13 cellular contexts compared by ENCODE assay signal in the genomic region with DNA sequence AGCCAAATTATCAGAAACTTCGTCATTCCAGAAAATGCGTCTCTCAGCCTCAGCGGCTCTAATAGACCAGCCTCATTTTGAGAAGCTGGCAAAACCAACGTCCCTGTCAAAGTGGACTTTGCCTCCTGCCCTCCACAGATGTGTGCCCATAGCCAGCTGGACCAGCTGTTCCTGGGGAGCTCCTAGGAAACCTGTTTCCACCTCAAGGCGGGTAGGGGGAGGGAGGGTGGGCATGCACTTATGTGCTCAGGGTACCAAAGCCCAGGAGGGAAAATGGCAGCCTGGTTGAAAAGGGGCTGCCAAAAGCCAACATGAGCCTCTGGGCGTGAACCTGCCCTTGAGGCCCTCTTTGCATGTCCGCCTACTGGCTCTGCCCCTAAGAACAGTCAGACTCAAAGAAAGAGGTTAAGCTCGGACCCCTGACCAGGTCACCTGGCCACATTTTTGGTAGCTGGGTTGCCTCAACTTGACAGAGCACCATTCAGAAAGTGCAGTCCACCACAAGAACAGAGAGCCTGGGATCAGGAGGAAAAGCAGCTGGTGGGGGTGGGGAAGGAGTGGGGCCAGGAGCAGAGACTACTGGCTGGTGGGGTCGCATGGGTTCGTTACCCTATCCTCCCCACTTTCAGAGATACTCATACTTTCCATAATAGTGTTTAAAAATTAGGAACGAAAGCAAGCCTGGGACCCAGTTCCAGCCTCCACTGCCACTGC. TPM values are rescaled to one million over a fixed set of nuclear protein-coding genes. Genes with fewer than 3 reads are reported as not detected.
DNase-seq lines count a peak whose midpoint lies in the region; ATAC-seq and TF ChIP-seq lines count a peak whose summit lies in the region.
"Had no signal": no experiment of that assay in that cellular context is flagged by ENCODE, and none has a peak within 500 bp of the region (broad histone marks: within the 10 kb centered on the region; RNA-seq: fewer than 3 reads in every experiment).

No MANE protein-coding gene starts in this region.

- H3K9ac ChIP-seq in HUES48 (ENCODE audit: low read depth, low read length) = no peak overlapping the region
- H3K9ac ChIP-seq in mesenchymal stem cell (ENCODE audit: low read length) = peak overlapping the region; percentile 99

- peak overlapping the region in 1 of 2 experiments; percentile 17 for H3K4ac ChIP-seq in mesenchymal stem cell (ENCODE audit: low read depth in 1 of 2, low read length in 2 of 2)

- H3K4me2 ChIP-seq in mesenchymal stem cell (ENCODE audit: low read length, poor library complexity, severe bottlenecking) = no peak overlapping the region

- no peak overlapping the region for H3K27ac Mint-ChIP-seq in activated naive CD8-positive, alpha-beta T cell treated with anti-CD3 and anti-CD28 coated beads for 36 hours

- peak overlapping the region; percentile 52 to 76 for H3K18ac ChIP-seq in mesenchymal stem cell (ENCODE audit: low read depth in 1 of 2, low read length in 2 of 2)

- H3K4me1 Mint-ChIP-seq in activated naive CD8-positive, alpha-beta T cell treated with anti-CD3 and anti-CD28 coated beads for 36 hours = peaks cover 39% of the 10 kb centered on the region

- H3K27me3 ChIP-seq in HUES48 (ENCODE audit: control insufficient read depth, insufficient read depth, low read length) = 0 out of 2 replicates have a peak, but pooled peaks cover 4% of the 10 kb centered on the region
- no peaks in the 10 kb centered on the region for H3K27me3 ChIP-seq in mesenchymal stem cell (ENCODE audit: control insufficient read depth in 1 of 2, insufficient read depth in 1 of 2, low read length in 2 of 2)
- no peaks in the 10 kb centered on the region for H3K27me3 ChIP-seq in suprapubic skin

- H3K27me3 Mint-ChIP-seq in activated naive CD8-positive, alpha-beta T cell treated with anti-CD3 and anti-CD28 coated beads for 36 hours = no peaks in the 10 kb centered on the region

- no peak for TF ChIP-seq POLR2A in suprapubic skin (IDR thresholded peaks at IDR 0.05)

- H3K14ac ChIP-seq in mesenchymal stem cell (ENCODE audit: low read length in 2 of 2) = no peak overlapping the region

- no peak overlapping the region for H2BK5ac ChIP-seq in mesenchymal stem cell (ENCODE audit: low read depth, low read length, poor library complexity, severe bottlenecking)

- H3K9me3 ChIP-seq in HUES48 (ENCODE audit: control insufficient read depth, insufficient read depth, low read length) = no peaks in the 10 kb centered on the region
- H3K9me3 ChIP-seq in mesenchymal stem cell (ENCODE audit: control insufficient read depth, low read length) = no peaks in the 10 kb centered on the region
- H3K9me3 ChIP-seq in suprapubic skin = no peaks in the 10 kb centered on the region

- H2BK12ac ChIP-seq in mesenchymal stem cell (ENCODE audit: low read length in 2 of 2) = peak overlapping the region; percentile 86 to 88

- peak overlapping the region; percentile 68 for H2BK120ac ChIP-seq in mesenchymal stem cell (ENCODE audit: low read depth, low read length)

- peak overlapping the region; percentile 1 for H4K91ac ChIP-seq in mesenchymal stem cell (ENCODE audit: low read length)

- no peak for ATAC-seq in GM19023 (IDR thresholded peaks at IDR 0.05; ENCODE audit: unreplicated experiment)
- ATAC-seq: GM12878; stimulated activated naive CD8-positive, alpha-beta T cell treated with anti-CD3 and anti-CD28 coated beads, Interleukin-15, Interleukin-2, amounts not matched to agents 100 U/mL and 50 U/mL, for 24 hours had no signal

- no peak for TF ChIP-seq CTCF in coronary artery (IDR thresholded peaks at IDR 0.05)
- no peak for TF ChIP-seq CTCF in suprapubic skin (IDR thresholded peaks at IDR 0.05)

- no peaks in the 10 kb centered on the region for H3K36me3 ChIP-seq in HUES48 (ENCODE audit: control insufficient read depth, insufficient read depth, low read length)
- peaks cover 0 to 3% of the 10 kb centered on the region in 2 experiments for H3K36me3 ChIP-seq in mesenchymal stem cell (ENCODE audit: control insufficient read depth in 1 of 2, insufficient read depth in 2 of 2, low read depth in 1 of 2, low read length in 2 of 2)
- H3K36me3 ChIP-seq in suprapubic skin = no peaks in the 10 kb centered on the region

- 93% methylated on average over 11 of the region's 11 CpGs for whole genome bisulfite sequencing in mesenchymal stem cell
- WGBS in suprapubic skin = 82% methylated on average over 11 of the region's 11 CpGs

- peaks cover 2% of the 10 kb centered on the region for H3K36me3 Mint-ChIP-seq in activated naive CD8-positive, alpha-beta T cell treated with anti-CD3 and anti-CD28 coated beads for 36 hours

- peak overlapping the region; percentile 80 for H2AK5ac ChIP-seq in mesenchymal stem cell (ENCODE audit: low read length, severe bottlenecking)

- peak overlapping the region; percentile 88 for H3K27ac ChIP-seq in HUES48 (ENCODE audit: low read depth, low read length)
- H3K27ac ChIP-seq in coronary artery = peak overlapping the region; percentile 90 to 94
- H3K27ac ChIP-seq in mesenchymal stem cell (ENCODE audit: low read length, poor library complexity, severe bottlenecking) = peak overlapping the region; percentile 63
- H3K27ac ChIP-seq in suprapubic skin = peak overlapping the region; percentile 99

- no peak overlapping the region for H4K8ac ChIP-seq in mesenchymal stem cell (ENCODE audit: low read length)

- no peak overlapping the region for H2AFZ ChIP-seq in mesenchymal stem cell (ENCODE audit: low read depth, low read length)

- H3K9me3 Mint-ChIP-seq in activated naive CD8-positive, alpha-beta T cell treated with anti-CD3 and anti-CD28 coated beads for 36 hours = no peaks in the 10 kb centered on the region

- no peak overlapping the region for H3K4me3 Mint-ChIP-seq in activated naive CD8-positive, alpha-beta T cell treated with anti-CD3 and anti-CD28 coated beads for 36 hours

- no peak for DNase-seq in coronary artery (ENCODE audit: low spot score)
- DNase-seq in mesenchymal stem cell = no peak
- DNase-seq in suprapubic skin (ENCODE audit: low spot score in 2 of 2) = peak in 1 of 2 donors; percentile 64
- no peak for DNase-seq in activated naive CD8-positive, alpha-beta T cell treated with anti-CD3 and anti-CD28 coated beads for 36 hours
- no peak for DNase-seq in stimulated activated naive CD4-positive, alpha-beta T cell (lab: John Stamatoyannopoulos, UW)
- no peak for DNase-seq in activated CD4-positive, alpha-beta T cell treated with anti-CD3 and anti-CD28 coated beads for 4 hours
- DNase-seq: activated CD4-positive, alpha-beta T cell treated with anti-CD3 and anti-CD28 coated beads for 48 hours; activated naive CD4-positive, alpha-beta T cell; NCI-H2227 treated with DMSO at 0.1 percent for 48 hours; stimulated activated naive CD8-positive, alpha-beta T cell treated with anti-CD3 and anti-CD28 coated beads, Interleukin-15, Interleukin-2, amounts not matched to agents 100 U/mL and 50 U/mL, for 24 hours had no signal

- H3K23ac ChIP-seq in mesenchymal stem cell (ENCODE audit: low read length in 2 of 2) = peak overlapping the region in 1 of 2 experiments; percentile 80

- peaks cover 24% of the 10 kb centered on the region for H3K4me1 ChIP-seq in HUES48 (ENCODE audit: control insufficient read depth, insufficient read depth, low read length)
- H3K4me1 ChIP-seq in mesenchymal stem cell (ENCODE audit: control insufficient read depth, insufficient read depth, low read depth, low read length) = peaks cover 54% of the 10 kb centered on the region
- H3K4me1 ChIP-seq in suprapubic skin = peaks cover 69% of the 10 kb centered on the region

- H3K79me1 ChIP-seq in mesenchymal stem cell (replicated peaks; ENCODE audit: low read length, poor library complexity, severe bottlenecking) = peaks cover 33% of the 10 kb centered on the region

- no peak overlapping the region for H3K4me3 ChIP-seq in HUES48 (ENCODE audit: low read depth, low read length)
- peak overlapping the region; percentile 84 for H3K4me3 ChIP-seq in coronary artery
- no peak overlapping the region for H3K4me3 ChIP-seq in mesenchymal stem cell (ENCODE audit: insufficient read depth in 1 of 2, low read depth in 1 of 2, low read length in 2 of 2)
- H3K4me3 ChIP-seq in suprapubic skin = peak overlapping the region; percentile 24
- H3K4me3 ChIP-seq: GM12878 had no signal

- no peak overlapping the region for H2BK15ac ChIP-seq in mesenchymal stem cell (ENCODE audit: low read depth, poor library complexity, severe bottlenecking)

- TF ChIP-seq EP300 in suprapubic skin (IDR thresholded peaks at IDR 0.05) = no peak

RNA-seq across cellular contexts. Expression of a gene that starts 3.5 kb away (rescaled TPM):
- polyA plus RNA-seq in mesenchymal stem cell (2013, experiment 1 of 2) = 1.1 TPM
- polyA plus RNA-seq in mesenchymal stem cell (2013, experiment 2 of 2) = 1.1 TPM
- total RNA-seq in suprapubic skin = 100 to 1,000 TPM in 1 of 4 donors, 10 to 100 TPM in 3; 24.3 to 105 (median 85.9) TPM
- total RNA-seq in activated naive CD8-positive, alpha-beta T cell treated with anti-CD3 and anti-CD28 coated beads for 36 hours = 10 to 100 TPM; 15.3 to 17.5 TPM

RNA-seq across cellular contexts. Expression of a gene that starts 35.4 kb away (rescaled TPM):
- polyA plus RNA-seq in mesenchymal stem cell (2013, experiment 1 of 2) = 15.5 TPM
- 15.2 TPM for polyA plus RNA-seq in mesenchymal stem cell (2013, experiment 2 of 2)
- 10 to 100 TPM; 10.2 to 15.4 (median 10.6) TPM for total RNA-seq in suprapubic skin
- total RNA-seq in activated naive CD8-positive, alpha-beta T cell treated with anti-CD3 and anti-CD28 coated beads for 36 hours = 10 to 100 TPM in 1 of 2 experiments, 1 to 10 TPM in 1; 8.4 to 11.0 TPM

RNA-seq across cellular contexts. Expression of a gene that starts 45.1 kb away (rescaled TPM):
- polyA plus RNA-seq in mesenchymal stem cell (2013, experiment 1 of 2) = 3.5 TPM
- polyA plus RNA-seq in mesenchymal stem cell (2013, experiment 2 of 2) = 2.9 TPM
- 1 to 10 TPM; 4.0 to 10.0 (median 7.0) TPM for total RNA-seq in suprapubic skin
- total RNA-seq in activated naive CD8-positive, alpha-beta T cell treated with anti-CD3 and anti-CD28 coated beads for 36 hours = 1 to 10 TPM; 3.5 to 4.0 TPM

Comparison
In these comparisons a context has a peak if more than half of its experiments do, and no peak if none do; other contexts are left out.
1. H3K4me3 ChIP-seq: peak in coronary artery (single experiment) and suprapubic skin (single experiment); none in HUES48 (single experiment) and mesenchymal stem cell (0 of 2).
2. Peak in every context shown above with its lines, with median percentiles within 50 percentile points of each other: H3K27ac ChIP-seq.